1 cellular context compared by ENCODE assay signal in genomic region chr19:12939908-12940533, GRCh38.
TF ChIP-seq lines count a peak whose summit lies in the region.

No MANE protein-coding gene starts in this region.

TF ChIP-seq in liver, 16 proteins besides CTCF, POLR2A, EP300 and RAD21 (continued from another document):
- TF ChIP-seq HNF4A (conservative IDR thresholded peaks at IDR 0.05), result no peak
